ENCODE assay signal across 1 cellular context in the genomic region with DNA sequence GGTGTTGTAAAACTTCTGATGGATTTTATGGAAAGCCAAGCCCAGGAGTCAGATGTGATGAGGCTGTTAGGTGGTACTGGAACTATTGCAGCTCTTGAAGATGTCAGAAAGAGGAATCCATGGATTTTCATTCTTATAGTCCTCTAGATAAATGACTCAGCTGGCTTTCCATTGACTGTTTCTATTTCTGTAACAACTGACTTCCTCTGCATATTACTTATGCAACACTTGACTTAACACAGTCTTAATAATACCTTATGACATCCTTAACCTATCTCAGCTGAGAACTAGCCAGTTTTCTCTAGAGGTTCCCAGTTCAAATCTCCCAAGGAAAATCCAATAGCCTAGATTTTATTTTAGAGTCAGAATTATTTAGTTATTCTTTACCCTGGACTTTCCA.
TF ChIP-seq lines count a peak whose summit lies in the region.

No MANE protein-coding gene starts in this region.

TF ChIP-seq in HepG2, 621 proteins besides CTCF, POLR2A, EP300 and RAD21 (continued from another document):
- no peak for TF ChIP-seq TFAP4 (IDR thresholded peaks at IDR 0.05; ENCODE audit: borderline replicate concordance, low read depth)
- TF ChIP-seq NR2C2 (CRISPR knock-in tag; IDR thresholded peaks at IDR 0.05; ENCODE audit: borderline replicate concordance) = no peak
- no peak for TF ChIP-seq ZXDC (CRISPR knock-in tag; IDR thresholded peaks at IDR 0.05)
